ENCODE assay signal across 2 cellular contexts in the genomic region with DNA sequence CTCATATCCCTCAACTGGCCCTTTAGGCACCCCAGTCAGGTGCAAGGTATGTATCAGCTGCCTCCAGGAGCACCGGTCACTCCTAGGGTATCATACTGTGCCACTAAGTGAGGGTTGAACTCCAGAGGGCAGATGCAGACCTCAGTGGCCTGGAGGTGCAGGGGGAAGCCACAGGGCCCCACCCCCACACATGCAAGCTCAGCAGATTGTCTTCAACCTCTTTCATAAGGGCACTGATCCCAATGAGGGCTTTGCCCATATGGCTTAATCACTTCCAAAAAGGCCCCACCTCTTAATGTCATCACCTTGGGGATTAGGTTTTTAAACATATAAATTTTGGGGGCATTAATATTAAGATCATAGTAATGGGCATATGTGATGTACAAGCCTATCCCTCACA.
TF ChIP-seq lines count a peak whose summit lies in the region.

No MANE protein-coding gene starts in this region.

TF ChIP-seq in A549, 52 proteins besides CTCF, POLR2A, EP300 and RAD21:
- TF ChIP-seq JUNB (IDR thresholded peaks at IDR 0.05) (no peak), RNF2 (IDR thresholded peaks at IDR 0.05; ENCODE audit: borderline replicate concordance, low read depth) (no peak), MAFK (IDR thresholded peaks at IDR 0.05; ENCODE audit: partially characterized antibody) (peak; percentile 75)

TF ChIP-seq in K562, 482 proteins besides CTCF, POLR2A, EP300 and RAD21:
- TF ChIP-seq C11orf30 (IDR thresholded peaks at IDR 0.05; ENCODE audit: low read depth) = 0 out of 2 replicates have a peak, but pooled peaks have one; percentile 9
- TF ChIP-seq ZNF316 (IDR thresholded peaks at IDR 0.05) = peak; percentile 19; the same call in 1 of the 2 replicates
- TF ChIP-seq MAFG (tag; conservative IDR thresholded peaks at IDR 0.05) = 0 out of 2 replicates have a peak, but pooled peaks have one; percentile 13
- no peak for TF ChIP-seq PTTG1 (tag; IDR thresholded peaks at IDR 0.05; ENCODE audit: low read depth)
- no peak for TF ChIP-seq TAL1 (IDR thresholded peaks at IDR 0.05)
- no peak for TF ChIP-seq SRSF9 (IDR thresholded peaks at IDR 0.05; ENCODE audit: borderline replicate concordance, low read depth, low read length)
- no peak for TF ChIP-seq KAT8 (IDR thresholded peaks at IDR 0.05; ENCODE audit: low read depth)
TF ChIP-seq in K562: peak in this region for 3.
